In genomic region chr14:81363746-81364400, GRCh38 we compare ENCODE assay signal across 18 cellular contexts. TPM values are rescaled to one million over a fixed set of nuclear protein-coding genes. Genes with fewer than 3 reads are reported as not detected.
DNase-seq lines count a peak whose midpoint lies in the region; ATAC-seq and TF ChIP-seq lines count a peak whose summit lies in the region.
"Had no signal": no experiment of that assay in that cellular context is flagged by ENCODE, and none has a peak within 500 bp of the region (broad histone marks: within the 10 kb centered on the region; RNA-seq: fewer than 3 reads in every experiment).

No MANE protein-coding gene starts in this region.

- no peak overlapping the region for H3K27ac Mint-ChIP-seq in T-helper 17 cell
- H3K27ac Mint-ChIP-seq: T-helper 1 cell treated with Interleukin-12 subunit alpha and Interleukin-12 subunit beta and Interleukin-4 antibody, amounts not matched to agents 30 μg/mL and 1 μg/mL, for 36 hours had no signal

- H3K79me2 ChIP-seq in Karpas-422 (ENCODE audit: low read length), result no peaks in the 10 kb centered on the region

- TF ChIP-seq CTCF in AG09319 (IDR thresholded peaks at IDR 0.05; ENCODE audit: low read depth, low read length) (no peak), fibroblast of the aortic adventitia (IDR thresholded peaks at IDR 0.05; ENCODE audit: insufficient read depth, low read length) (no peak)

- ATAC-seq in GM21515 (IDR thresholded peaks at IDR 0.05; ENCODE audit: unreplicated experiment) (no peak), HG03354 (IDR thresholded peaks at IDR 0.05; ENCODE audit: poor library complexity, severe bottlenecking, unreplicated experiment) (no peak), T-helper 17 cell (no peak)
- ATAC-seq: K562 had no signal

- H3K27me3 ChIP-seq in Karpas-422 (ENCODE audit: low read length), result no peaks in the 10 kb centered on the region
- H3K27me3 ChIP-seq: brain microvascular endothelial cell, Peyer's patch had no signal

- peak overlapping the region; percentile 62 for H3K4me2 ChIP-seq in Karpas-422 (ENCODE audit: low read depth, low read length, poor library complexity, severe bottlenecking)

- no peak overlapping the region for H3K9ac ChIP-seq in Karpas-422 (ENCODE audit: low read length)
- H3K9ac ChIP-seq in SK-N-MC (ENCODE audit: insufficient read length), result peak overlapping the region; percentile 75

- H4K20me1 ChIP-seq in Karpas-422 (ENCODE audit: insufficient read depth, low read depth, low read length), result no peaks in the 10 kb centered on the region

- H3K4me1 Mint-ChIP-seq in T-helper 17 cell, result no peaks in the 10 kb centered on the region
- H3K4me1 Mint-ChIP-seq: neural crest cell had no signal

- no peaks in the 10 kb centered on the region for H3K36me3 Mint-ChIP-seq in T-helper 17 cell (ENCODE audit: low read depth)

- no peak overlapping the region for H3K4me3 Mint-ChIP-seq in T-helper 17 cell
- H3K4me3 Mint-ChIP-seq: neural crest cell; T-helper 1 cell treated with Interleukin-12 subunit alpha and Interleukin-12 subunit beta and Interleukin-4 antibody, amounts not matched to agents 30 μg/mL and 1 μg/mL, for 36 hours had no signal

- peaks cover 23% of the 10 kb centered on the region for H3K27me3 Mint-ChIP-seq in T-helper 17 cell

- no peaks in the 10 kb centered on the region for H3K36me3 ChIP-seq in Karpas-422 (ENCODE audit: insufficient read depth, low read length)
- no peaks in the 10 kb centered on the region for H3K36me3 ChIP-seq in SK-N-MC (ENCODE audit: insufficient read depth, low read length)
- H3K36me3 ChIP-seq: brain microvascular endothelial cell, Peyer's patch had no signal

- H3K9me2 ChIP-seq in Karpas-422 (replicated peaks; ENCODE audit: insufficient read depth, low read length), result no peaks in the 10 kb centered on the region

- H3K4me3 ChIP-seq in Karpas-422 (ENCODE audit: low read length), result 0 out of 2 replicates have a peak overlapping the region, but pooled peaks have one; percentile 3
- H3K4me3 ChIP-seq in SK-N-MC, result peak overlapping the region; percentile 80
- H3K4me3 ChIP-seq in fibroblast of the aortic adventitia (ENCODE audit: low read depth, low read length), result no peak overlapping the region
- H3K4me3 ChIP-seq: K562, lung, Peyer's patch had no signal

- DNase-seq in AG09319 (ENCODE audit: extremely low read depth, low read depth) (peak; percentile 8), Karpas-422 (no peak), SK-N-MC (ENCODE audit: low read depth, low spot score) (peak; percentile 85), fibroblast of the aortic adventitia (ENCODE audit: low read depth) (peak; percentile 29), cerebellar cortex (ENCODE audit: low spot score) (no peak), T-helper 17 cell (no peak)
- DNase-seq: activated CD4-positive, alpha-beta T cell treated with anti-CD3 and anti-CD28 coated beads for 48 hours; activated naive CD4-positive, alpha-beta T cell treated with anti-CD3 and anti-CD28 coated beads, Interleukin-2, amount 50 U/mL, for 16 hours; brain microvascular endothelial cell; NCI-H526; Peyer's patch; stimulated activated CD4-positive, alpha-beta T cell treated with anti-CD3 and anti-CD28 coated beads, Interleukin-1b, Interleukin-23, amount 100 ng/mL, for 48 hours had no signal

- H3K9me3 ChIP-seq in Karpas-422 (ENCODE audit: low read length) (no peaks in the 10 kb centered on the region), SK-N-MC (ENCODE audit: low read depth, low read length) (no peaks in the 10 kb centered on the region), T-helper 17 cell (ENCODE audit: control insufficient read depth, low read length, poor library complexity, severe bottlenecking) (no peaks in the 10 kb centered on the region)
- H3K9me3 ChIP-seq: Peyer's patch had no signal

- H3K27ac ChIP-seq in Karpas-422 (ENCODE audit: low read length) (no peak overlapping the region), SK-N-MC (peak overlapping the region; percentile 99)
- H3K27ac ChIP-seq: brain microvascular endothelial cell, Peyer's patch had no signal

- H2AFZ ChIP-seq in Karpas-422 (ENCODE audit: low read length), result no peak overlapping the region

- peaks cover 12% of the 10 kb centered on the region for H3K4me1 ChIP-seq in Karpas-422 (ENCODE audit: low read length)
- H3K4me1 ChIP-seq: Peyer's patch had no signal

RNA-seq across cellular contexts. Expression of gene STON2, which starts 36.3 kb away (rescaled TPM):
- total RNA-seq in Karpas-422 (2014; rRNA removed; shearing (Covaris generic); ENCODE audit: low replicate concordance), result not detected in 2 replicates
- 3.3 and 4.5 TPM in 2 replicates for total RNA-seq in fibroblast of the aortic adventitia (ENCODE audit: low replicate concordance)
- total RNA-seq in T-helper 17 cell, result 10 to 100 TPM in 1 of 2 donors, 1 to 10 TPM in 1; 2.3 to 51.1 TPM

Comparison
In these comparisons a context has a peak if more than half of its experiments do, and no peak if none do; other contexts are left out.
1. DNase-seq: peak in AG09319 (single experiment), SK-N-MC (single experiment) and fibroblast of the aortic adventitia (single experiment); none in Karpas-422 (single experiment), cerebellar cortex (single experiment) and T-helper 17 cell (0 of 3).